In genomic region chr17:62653831-62654829, GRCh38 we compare ENCODE assay signal across 9 cellular contexts. TPM values are rescaled to one million over a fixed set of nuclear protein-coding genes. Genes with fewer than 3 reads are reported as not detected.
DNase-seq lines count a peak whose midpoint lies in the region; FAIRE-seq and TF ChIP-seq lines count a peak whose summit lies in the region.
"Had no signal": no experiment of that assay in that cellular context is flagged by ENCODE, and none has a peak within 500 bp of the region (broad histone marks: within the 10 kb centered on the region; RNA-seq: fewer than 3 reads in every experiment).

No MANE protein-coding gene starts in this region.

- H3K9me3 Mint-ChIP-seq in HFFc6, result no peaks in the 10 kb centered on the region
- H3K9me3 Mint-ChIP-seq in mesothelial cell of epicardium, result no peaks in the 10 kb centered on the region

- H3K79me2 ChIP-seq in Karpas-422 (ENCODE audit: low read length), result no peaks in the 10 kb centered on the region

- H4K20me1 ChIP-seq in Karpas-422 (ENCODE audit: insufficient read depth, low read depth, low read length), result no peaks in the 10 kb centered on the region

- H3K9me2 ChIP-seq in Karpas-422 (replicated peaks; ENCODE audit: insufficient read depth, low read length), result no peaks in the 10 kb centered on the region

- H3K4me1 Mint-ChIP-seq in HFFc6 (ENCODE audit: low read depth), result peaks cover 77% of the 10 kb centered on the region
- H3K4me1 Mint-ChIP-seq in mesothelial cell of epicardium, result peaks cover 34% of the 10 kb centered on the region

- H3K27ac ChIP-seq in Karpas-422 (ENCODE audit: low read length), result no peak overlapping the region

- H2AFZ ChIP-seq in Karpas-422 (ENCODE audit: low read length), result no peak overlapping the region; the same call in 1 of the 2 replicates

- peak overlapping the region; percentile 82 for H3K4me3 Mint-ChIP-seq in HFFc6
- peak overlapping the region; percentile 79 for H3K4me3 Mint-ChIP-seq in mesothelial cell of epicardium

- no peaks in the 10 kb centered on the region for H3K9me3 ChIP-seq in Karpas-422 (ENCODE audit: low read length)

- no peaks in the 10 kb centered on the region for H3K36me3 ChIP-seq in bronchial epithelial cell (ENCODE audit: control insufficient read depth, insufficient read depth, low read length)
- H3K36me3 ChIP-seq in Karpas-422 (ENCODE audit: insufficient read depth, low read length), result no peaks in the 10 kb centered on the region

- no peak overlapping the region for H3K4me3 ChIP-seq in bronchial epithelial cell (ENCODE audit: low read depth, low read length)
- no peak overlapping the region; the same call in 1 of the 2 replicates for H3K4me3 ChIP-seq in Karpas-422 (ENCODE audit: low read length)

- H3K4me1 ChIP-seq in Karpas-422 (ENCODE audit: low read length), result peaks cover 15% of the 10 kb centered on the region

- no peak overlapping the region for H3K9ac ChIP-seq in Karpas-422 (ENCODE audit: low read length)

- H3K36me3 Mint-ChIP-seq in HFFc6 (ENCODE audit: low read depth), result peaks cover 28% of the 10 kb centered on the region
- peaks cover 2% of the 10 kb centered on the region for H3K36me3 Mint-ChIP-seq in mesothelial cell of epicardium

- no peak for TF ChIP-seq CTCF in AG09319 (IDR thresholded peaks at IDR 0.05; ENCODE audit: low read depth, low read length)
- TF ChIP-seq CTCF in HFFc6 (IDR thresholded peaks at IDR 0.05), result no peak; the same call in 1 of the 2 replicates
- TF ChIP-seq CTCF in bronchial epithelial cell (IDR thresholded peaks at IDR 0.05; ENCODE audit: insufficient read depth, low read length, severe bottlenecking), result no peak
- TF ChIP-seq CTCF in mesothelial cell of epicardium (IDR thresholded peaks at IDR 0.05; ENCODE audit: unreplicated experiment), result no peak

- peak; percentile 32 for FAIRE-seq in bronchial epithelial cell (lab: Jason Lieb, UNC)
- FAIRE-seq: colon had no signal

- H3K27ac Mint-ChIP-seq in HFFc6, result peak overlapping the region; percentile 89
- peak overlapping the region; percentile 79 for H3K27ac Mint-ChIP-seq in mesothelial cell of epicardium

- peak; percentile 66 for DNase-seq in AG09319 (ENCODE audit: extremely low read depth, low read depth)
- DNase-seq in HFFc6, result peak; percentile 64
- no peak for DNase-seq in bronchial epithelial cell (ENCODE audit: low read depth)
- no peak for DNase-seq in mesothelial cell of epicardium (ENCODE audit: low spot score in 2 of 2, unreplicated experiment in 2 of 2)
- DNase-seq in Karpas-422, result no peak
- DNase-seq in NCI-H2107 treated with DMSO at 0.1 percent for 48 hours (lab: John Stamatoyannopoulos, UW; ENCODE audit: unreplicated experiment), result no peak
- no peak for DNase-seq in NCI-H526 (lab: John Stamatoyannopoulos, UW)
- no peak for DNase-seq in NCI-H187 treated with DMSO at 0.1 percent for 48 hours (lab: John Stamatoyannopoulos, UW)

- H3K27me3 ChIP-seq in bronchial epithelial cell (ENCODE audit: control insufficient read depth, insufficient read depth, low read length) (no peaks in the 10 kb centered on the region), Karpas-422 (ENCODE audit: low read length) (0 out of 2 replicates have a peak, but pooled peaks cover 2% of the 10 kb centered on the region)

- H3K4me2 ChIP-seq in Karpas-422 (ENCODE audit: low read depth, low read length, poor library complexity, severe bottlenecking), result no peak overlapping the region

- H3K27me3 Mint-ChIP-seq in HFFc6 (ENCODE audit: insufficient read depth), result peaks cover 2% of the 10 kb centered on the region; the same call in 1 of the 2 replicates
- H3K27me3 Mint-ChIP-seq in mesothelial cell of epicardium (ENCODE audit: low read depth), result no peaks in the 10 kb centered on the region

RNA-seq across cellular contexts. Expression of gene MRC2, which starts 26.7 kb away (rescaled TPM):
- 100 to 1,000 TPM; 255 to 313 (median 279) TPM for total RNA-seq in HFFc6 (2021; fragmentation: NEBNext Ultra II Directional; extraction: Animal tissue kit (Norgen Biotek cat#: 25700))
- total RNA-seq in bronchial epithelial cell (9.2 and 19.6 TPM in 2 replicates), mesothelial cell of epicardium (115 to 120 TPM (median 119 TPM) in 3 replicates)
- 0.26 and 2.3 TPM in 2 replicates for total RNA-seq in Karpas-422 (2014; rRNA removed; shearing (Covaris generic); ENCODE audit: low replicate concordance)

Comparison
In these comparisons a context has a peak if more than half of its experiments do, and no peak if none do; other contexts are left out.
1. DNase-seq: peak in AG09319 (single experiment) and HFFc6 (single experiment); none in bronchial epithelial cell (single experiment), mesothelial cell of epicardium (0 of 2), Karpas-422 (single experiment), NCI-H2107 treated with DMSO at 0.1 percent for 48 hours (single experiment), NCI-H526 (0 of 2) and NCI-H187 treated with DMSO at 0.1 percent for 48 hours (single experiment).